ENCODE assay signal across 15 cellular contexts in the genomic region with DNA sequence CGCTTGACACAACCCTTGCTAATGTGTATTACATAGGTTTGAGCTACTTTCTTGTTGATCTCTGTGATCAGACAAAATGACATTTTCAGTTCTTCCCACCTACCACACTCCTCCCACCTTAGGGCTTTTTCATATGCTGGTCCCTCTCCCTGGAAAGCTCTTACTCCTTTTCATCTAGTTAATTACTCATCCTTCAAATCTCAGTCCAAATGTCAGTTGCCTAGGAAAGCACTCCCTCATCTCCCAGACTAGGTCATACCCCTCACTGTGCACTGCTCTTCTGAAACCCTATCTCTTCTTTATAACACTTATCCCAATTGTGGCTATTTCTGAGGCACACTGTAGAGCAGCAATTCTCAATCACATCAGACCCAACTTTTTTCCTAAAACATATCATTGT.
"Had no signal": no experiment of that assay in that cellular context is flagged by ENCODE, and none has a peak within 500 bp of the region (broad histone marks: within the 10 kb centered on the region; RNA-seq: fewer than 3 reads in every experiment).

No MANE protein-coding gene starts in this region.

- H3K9me3 ChIP-seq: esophagus squamous epithelium, stomach, vagina had no signal

- ATAC-seq: activated CD8-positive, alpha-beta T cell treated with anti-CD3 and anti-CD28 coated beads for 36 hours; sciatic nerve had no signal

- H3K36me3 ChIP-seq: vagina, WERI-Rb-1 had no signal

- H3K4me2 ChIP-seq: smooth muscle cell had no signal

- H3K27me3 ChIP-seq: esophagus squamous epithelium, stomach, vagina had no signal

- DNase-seq: activated CD8-positive, alpha-beta T cell treated with anti-CD3 and anti-CD28 coated beads for 36 hours; activated effector memory CD4-positive, alpha-beta T cell treated with Interleukin-2 at 50 U/mL for 16 hours; activated naive CD4-positive, alpha-beta T cell treated with anti-CD3 and anti-CD28 coated beads, Interleukin-2, amount 10 ng/mL, durations not matched to agents 7 days and 5 days; activated T-cell treated with anti-CD3 and anti-CD28 coated beads, Interleukin-2, amount 50 U/mL, for 1 hour; dermis blood vessel endothelial cell; effector memory CD4-positive, alpha-beta T cell; esophagus squamous epithelium; immature natural killer cell; kidney glomerular epithelial cell; stimulated activated CD4-positive, alpha-beta T cell treated with anti-CD3 and anti-CD28 coated beads, Interleukin-4, amount 100 ng/mL, for 1 hour; stomach; WERI-Rb-1 had no signal

- H3K4me3 ChIP-seq: esophagus squamous epithelium, smooth muscle cell, stomach, vagina had no signal

- H3K27ac ChIP-seq: esophagus squamous epithelium, stomach, vagina, WERI-Rb-1 had no signal
